Comparison of ENCODE assay signal across 15 cellular contexts in the genomic region with DNA sequence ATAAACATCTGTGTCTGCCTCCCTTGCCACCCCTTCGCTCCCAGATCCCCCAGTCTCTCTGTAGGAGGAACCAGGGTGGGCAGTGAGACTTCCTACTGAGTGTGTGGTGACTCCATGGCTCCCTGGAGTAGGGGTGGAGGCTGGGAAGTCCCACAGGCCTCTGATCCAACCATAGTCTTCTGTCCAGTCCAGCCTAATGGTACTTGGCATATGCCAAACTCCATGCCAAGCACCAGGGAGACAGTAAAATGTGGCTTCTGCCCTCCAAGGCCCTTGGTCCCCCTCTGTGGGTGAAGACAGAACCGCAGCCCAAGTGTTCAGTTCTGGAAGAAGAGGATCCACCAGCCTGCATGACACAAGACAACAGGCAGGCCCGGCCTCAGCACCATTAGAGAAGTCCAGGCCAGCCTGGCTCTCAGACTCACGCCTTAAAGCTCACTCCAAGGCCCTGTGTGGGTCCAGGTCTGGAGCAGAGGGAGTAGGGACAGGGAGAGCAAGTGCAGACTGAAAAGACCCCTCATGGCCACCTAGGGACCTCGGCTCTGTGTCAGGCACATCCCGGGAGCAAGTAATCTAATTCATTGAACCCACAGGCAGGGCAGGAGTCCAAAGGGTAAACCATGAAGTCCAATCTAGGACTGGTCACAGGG.
DNase-seq lines count a peak whose midpoint lies in the region; ATAC-seq and TF ChIP-seq lines count a peak whose summit lies in the region.
"Had no signal": no experiment of that assay in that cellular context is flagged by ENCODE, and none has a peak within 500 bp of the region (broad histone marks: within the 10 kb centered on the region; RNA-seq: fewer than 3 reads in every experiment).

No MANE protein-coding gene starts in this region.

- peak overlapping the region; percentile 54; the same call in 1 of the 2 replicates for H2AK5ac ChIP-seq in IMR-90 (ENCODE audit: low read depth, low read length)

- peaks cover 29% of the 10 kb centered on the region for H3K9me1 ChIP-seq in IMR-90 (ENCODE audit: insufficient read depth, low read length)

- intact Hi-C loops in CD8-positive, alpha-beta T cell (cut with DNase I, micrococcal nuclease) = no loop called here
- intact Hi-C loops in IMR-90 (cut with micrococcal nuclease) = no loop called here
- intact Hi-C loops in psoas muscle (cut with DNase I) = loop anchor here in 1 of 2 donors (5.0 to 10.0 kb wide), 2 partner anchors 114 to 666 kb away; a partner anchor contains a TSS
- intact Hi-C loops in activated CD4-positive, alpha-beta T cell treated with anti-CD3 and anti-CD28 coated beads, Interleukin-2, amount 10 ng/mL, durations not matched to agents 24 days and 14 days (cut with micrococcal nuclease) = loop anchor here (10.0 kb wide), 1 partner anchor 86 kb away; no protein-coding TSS in a partner anchor
- intact Hi-C loops in CD14-positive monocyte (cut with micrococcal nuclease) = no loop called here

- TF ChIP-seq RAD21 in IMR-90 (IDR thresholded peaks at IDR 0.05; ENCODE audit: low read length) = no peak

- peak overlapping the region in 1 of 2 experiments; percentile 89; a peak in 1 of 4 replicates for H4K8ac ChIP-seq in IMR-90 (ENCODE audit: low read depth in 2 of 2, low read length in 2 of 2)

- H4K20me1 ChIP-seq in IMR-90 (ENCODE audit: insufficient read depth, low read length) = peaks cover 10% of the 10 kb centered on the region
- no peaks in the 10 kb centered on the region for H4K20me1 ChIP-seq in hepatocyte (ENCODE audit: insufficient read depth, poor library complexity, severe bottlenecking)

- WGBS in IMR-90 (ENCODE audit: extremely low coverage in 2 of 2, insufficient read length in 1 of 2), 2 experiments = 67% methylated on average over 2 of the region's 6 CpGs; no CpG with 5 or more reads in 1 of the 2 experiments
- 95 to 98% (median 95%) methylated on average over 6 of the region's 6 CpGs for WGBS in psoas muscle, 3 donors
- WGBS in hepatocyte (ENCODE audit: low lambda C conversion rate, missing lambda C conversion rate) = 95% methylated on average over 6 of the region's 6 CpGs

- peak overlapping the region; percentile 72; the same call in 1 of the 2 replicates for H3K18ac ChIP-seq in IMR-90 (ENCODE audit: low read depth, low read length)

- H3K27me3 ChIP-seq in CD8-positive, alpha-beta T cell (ENCODE audit: insufficient read depth, low read length) = no peaks in the 10 kb centered on the region
- H3K27me3 ChIP-seq in IMR-90 (ENCODE audit: control insufficient read depth, insufficient read depth, low read length) (no peaks in the 10 kb centered on the region), psoas muscle (ENCODE audit: insufficient read depth in 3 of 3, low read length in 2 of 3) (no peaks in the 10 kb centered on the region), hepatocyte (no peaks in the 10 kb centered on the region)

- no peaks in the 10 kb centered on the region for H3K9me3 Mint-ChIP-seq in CD8-positive, alpha-beta T cell
- no peaks in the 10 kb centered on the region for H3K9me3 Mint-ChIP-seq in activated CD4-positive, alpha-beta T cell treated with anti-CD3 and anti-CD28 coated beads, Interleukin-2, amount 10 ng/mL, durations not matched to agents 24 days and 14 days
- H3K9me3 Mint-ChIP-seq in CD14-positive monocyte = no peaks in the 10 kb centered on the region
- H3K9me3 Mint-ChIP-seq: activated naive CD4-positive, alpha-beta T cell treated with anti-CD3 and anti-CD28 coated beads, Interleukin-2, amount 50 U/mL, for 24 hours; nephron had no signal

- CTCF ChIA-PET in CD8-positive, alpha-beta T cell (lab: Charles Lee) = interaction anchor here (1.0 kb wide), 1 partner anchor 8 kb away, joined by 4 read pairs; no protein-coding TSS in a partner anchor
- CTCF ChIA-PET in IMR-90 (lab: Yijun Ruan, JAX) = no interaction called here

- peaks cover 1% of the 10 kb centered on the region for H3K36me3 Mint-ChIP-seq in CD8-positive, alpha-beta T cell
- no peaks in the 10 kb centered on the region for H3K36me3 Mint-ChIP-seq in activated CD4-positive, alpha-beta T cell treated with anti-CD3 and anti-CD28 coated beads, Interleukin-2, amount 10 ng/mL, durations not matched to agents 24 days and 14 days (ENCODE audit: low read depth)
- H3K36me3 Mint-ChIP-seq in CD14-positive monocyte = peaks cover 3 to 4% of the 10 kb centered on the region in 2 donors
- H3K36me3 Mint-ChIP-seq: activated naive CD4-positive, alpha-beta T cell treated with anti-CD3 and anti-CD28 coated beads, Interleukin-2, amount 50 U/mL, for 24 hours had no signal

- 0 out of 4 replicates have a peak, but pooled peaks cover 0 to 4% of the 10 kb centered on the region in 2 experiments for H3K79me1 ChIP-seq in IMR-90 (ENCODE audit: low read depth in 1 of 2, low read length in 2 of 2)

- H3K14ac ChIP-seq in IMR-90 (replicated peaks; ENCODE audit: low read depth, low read length) = peak overlapping the region; percentile 74

- no peak for TF ChIP-seq CTCF in CD8-positive, alpha-beta T cell (IDR thresholded peaks at IDR 0.05)
- no peak for TF ChIP-seq CTCF in IMR-90 (conservative IDR thresholded peaks at IDR 0.05; ENCODE audit: low read depth, low read length)
- no peak for TF ChIP-seq CTCF in psoas muscle (IDR thresholded peaks at IDR 0.05)
- no peak for TF ChIP-seq CTCF in hepatocyte (IDR thresholded peaks at IDR 0.05; ENCODE audit: poor library complexity)
- no peak for TF ChIP-seq CTCF in CD14-positive monocyte (IDR thresholded peaks at IDR 0.05)

- H3K4me3 Mint-ChIP-seq in CD8-positive, alpha-beta T cell = no peak overlapping the region
- H3K4me3 Mint-ChIP-seq in activated CD4-positive, alpha-beta T cell treated with anti-CD3 and anti-CD28 coated beads, Interleukin-2, amount 10 ng/mL, durations not matched to agents 24 days and 14 days = no peak overlapping the region
- no peak overlapping the region for H3K4me3 Mint-ChIP-seq in CD14-positive monocyte
- H3K4me3 Mint-ChIP-seq: activated naive CD4-positive, alpha-beta T cell treated with anti-CD3 and anti-CD28 coated beads, Interleukin-2, amount 50 U/mL, for 24 hours; nephron had no signal

- no peak overlapping the region for H2AK9ac ChIP-seq in IMR-90 (replicated peaks; ENCODE audit: low read depth, low read length, poor library complexity)

- no peak for ATAC-seq in CD8-positive, alpha-beta T cell
- ATAC-seq in IMR-90 (ENCODE audit: low read depth) (no peak), psoas muscle (no peak)

- H3K27ac ChIP-seq in CD8-positive, alpha-beta T cell (ENCODE audit: low read depth, low read length) = no peak overlapping the region
- H3K27ac ChIP-seq in IMR-90 (ENCODE audit: insufficient read depth, low read length) (no peak overlapping the region), epithelial cell of prostate (peak overlapping the region; percentile 80), psoas muscle (peak overlapping the region; percentile 82), hepatocyte (no peak overlapping the region)

- peak overlapping the region; percentile 52 for H3K27ac Mint-ChIP-seq in CD8-positive, alpha-beta T cell
- H3K27ac Mint-ChIP-seq in activated CD4-positive, alpha-beta T cell treated with anti-CD3 and anti-CD28 coated beads, Interleukin-2, amount 10 ng/mL, durations not matched to agents 24 days and 14 days = no peak overlapping the region
- H3K27ac Mint-ChIP-seq in CD14-positive monocyte = peak overlapping the region in 1 of 7 donors; percentile 21
- H3K27ac Mint-ChIP-seq: activated naive CD4-positive, alpha-beta T cell treated with anti-CD3 and anti-CD28 coated beads, Interleukin-2, amount 50 U/mL, for 24 hours; nephron had no signal

- H4K5ac ChIP-seq in IMR-90 (ENCODE audit: low read depth, low read length) = peak overlapping the region; percentile 50; the same call in 1 of the 2 replicates

- no peak overlapping the region for H3K9ac ChIP-seq in IMR-90 (ENCODE audit: low read depth, low read length)

- peak overlapping the region; percentile 78 for H2BK120ac ChIP-seq in IMR-90 (ENCODE audit: low read depth, low read length)

- in situ Hi-C loops in IMR-90 (cut with MboI; ENCODE audit: low sequenced_read_pairs) = loop anchor here (5.0 to 10.0 kb wide), 2 partner anchors 134 to 666 kb away; no protein-coding TSS in a partner anchor

- no peak overlapping the region for H3K4me3 ChIP-seq in CD8-positive, alpha-beta T cell (ENCODE audit: low read depth, low read length)
- H3K4me3 ChIP-seq in IMR-90 (ENCODE audit: insufficient read depth, low read depth, low read length) = no peak overlapping the region
- H3K4me3 ChIP-seq in psoas muscle = no peak overlapping the region
- H3K4me3 ChIP-seq in hepatocyte = no peak overlapping the region
- H3K4me3 ChIP-seq: lung had no signal

- peak overlapping the region; percentile 51; the same call in 1 of the 3 replicates for H2BK15ac ChIP-seq in IMR-90 (ENCODE audit: low read depth, low read length)

- DNase-seq in CD8-positive, alpha-beta T cell = no peak
- DNase-seq in IMR-90 (no peak), epithelial cell of prostate (ENCODE audit: low read depth, low spot score) (no peak), psoas muscle (no peak), hepatocyte (ENCODE audit: low spot score) (no peak), erythroblast (lab: John Stamatoyannopoulos, UW) (no peak), CD14-positive monocyte (ENCODE audit: low spot score) (no peak)
- no peak for DNase-seq in activated CD4-positive, alpha-beta T cell treated with anti-CD3 and anti-CD28 coated beads, Interleukin-2, amount 10 ng/mL, durations not matched to agents 24 days and 14 days
- DNase-seq: effector memory CD4-positive, alpha-beta T cell; NCI-H1417; SHP77 treated with DMSO at 0.1 percent for 48 hours; stimulated activated CD4-positive, alpha-beta T cell treated with anti-CD3 and anti-CD28 coated beads, Interleukin-2, amount 100 ng/mL, for 48 hours had no signal

- dilution Hi-C loops in IMR-90 (cut with HindIII; ENCODE audit: low sequenced_read_pairs, unreplicated experiment) = no loop called here

- H2BK20ac ChIP-seq in IMR-90 (ENCODE audit: low read depth, low read length) = peak overlapping the region; percentile 53; the same call in 1 of the 2 replicates

- TF ChIP-seq POLR2A in IMR-90 (IDR thresholded peaks at IDR 0.05; ENCODE audit: low read depth, low read length) (no peak), erythroblast (IDR thresholded peaks at IDR 0.05; ENCODE audit: low read length) (no peak)

- no peak overlapping the region for H3K4me2 ChIP-seq in IMR-90 (ENCODE audit: low read depth, low read length)
- no peak overlapping the region for H3K4me2 ChIP-seq in hepatocyte

- H3K9me3 ChIP-seq in CD8-positive, alpha-beta T cell (ENCODE audit: low read length) = no peaks in the 10 kb centered on the region
- H3K9me3 ChIP-seq in IMR-90 (ENCODE audit: control insufficient read depth, insufficient read depth, low read length) (no peaks in the 10 kb centered on the region), psoas muscle (no peaks in the 10 kb centered on the region), hepatocyte (ENCODE audit: low read depth) (no peaks in the 10 kb centered on the region)

- H3K79me2 ChIP-seq in hepatocyte = no peaks in the 10 kb centered on the region

- H4K91ac ChIP-seq in IMR-90 (ENCODE audit: insufficient read depth, low read depth, low read length) = peak overlapping the region; percentile 44

- no peaks in the 10 kb centered on the region for H3K4me1 ChIP-seq in CD8-positive, alpha-beta T cell (ENCODE audit: insufficient read depth, low read length)
- peaks cover 25% of the 10 kb centered on the region for H3K4me1 ChIP-seq in IMR-90 (ENCODE audit: control insufficient read depth, insufficient read depth, low read length)
- peaks cover 55% of the 10 kb centered on the region for H3K4me1 ChIP-seq in psoas muscle
- H3K4me1 ChIP-seq in hepatocyte (ENCODE audit: insufficient read depth) = peaks cover 16% of the 10 kb centered on the region

- H3K56ac ChIP-seq in IMR-90 (ENCODE audit: extremely low read depth, insufficient read depth, low read length) = no peak overlapping the region

- peaks cover 2% of the 10 kb centered on the region for H3K27me3 Mint-ChIP-seq in CD8-positive, alpha-beta T cell (ENCODE audit: low read depth)
- H3K27me3 Mint-ChIP-seq in activated CD4-positive, alpha-beta T cell treated with anti-CD3 and anti-CD28 coated beads, Interleukin-2, amount 10 ng/mL, durations not matched to agents 24 days and 14 days = peaks cover 3% of the 10 kb centered on the region
- peaks cover 4 to 8% (median 6%) of the 10 kb centered on the region in 3 donors for H3K27me3 Mint-ChIP-seq in CD14-positive monocyte (ENCODE audit: low read depth in 3 of 3)
- H3K27me3 Mint-ChIP-seq: activated naive CD4-positive, alpha-beta T cell treated with anti-CD3 and anti-CD28 coated beads, Interleukin-2, amount 50 U/mL, for 24 hours had no signal

- H2AFZ ChIP-seq in IMR-90 (replicated peaks; ENCODE audit: low read length, poor library complexity) = peak overlapping the region; percentile 67
- H2AFZ ChIP-seq in hepatocyte = no peak overlapping the region

- peak overlapping the region; percentile 64 for H2BK5ac ChIP-seq in IMR-90 (ENCODE audit: low read depth, low read length, poor library complexity, severe bottlenecking)

- H3K9me2 ChIP-seq in hepatocyte (replicated peaks; ENCODE audit: insufficient read depth) = no peaks in the 10 kb centered on the region

- BruUV-seq in IMR-90 (replicated peaks; lab: Mats Ljungman, UMichigan) = no TSS peak

- no peak overlapping the region for H3K23ac ChIP-seq in IMR-90 (ENCODE audit: low read depth, low read length)

- H3K4ac ChIP-seq in IMR-90 (ENCODE audit: low read depth, low read length) = peak overlapping the region; percentile 83

- H3K36me3 ChIP-seq in CD8-positive, alpha-beta T cell (ENCODE audit: insufficient read depth, low read length) = no peaks in the 10 kb centered on the region
- no peaks in the 10 kb centered on the region for H3K36me3 ChIP-seq in IMR-90 (ENCODE audit: control insufficient read depth, insufficient read depth, low read length)
- H3K36me3 ChIP-seq in psoas muscle (ENCODE audit: insufficient read depth in 1 of 2, low read depth in 1 of 2) = peaks cover 0 to 7% of the 10 kb centered on the region in 2 donors
- no peaks in the 10 kb centered on the region for H3K36me3 ChIP-seq in hepatocyte (replicated peaks; ENCODE audit: insufficient read depth, low read depth)

- POLR2A ChIA-PET in CD8-positive, alpha-beta T cell (lab: Charles Lee) = no interaction called here
- POLR2A ChIA-PET in IMR-90 (lab: Charles Lee; ENCODE audit: unreplicated experiment) = no interaction called here

- H3K4me1 Mint-ChIP-seq in CD8-positive, alpha-beta T cell (ENCODE audit: low read depth) = no peaks in the 10 kb centered on the region
- H3K4me1 Mint-ChIP-seq in activated CD4-positive, alpha-beta T cell treated with anti-CD3 and anti-CD28 coated beads, Interleukin-2, amount 10 ng/mL, durations not matched to agents 24 days and 14 days = no peaks in the 10 kb centered on the region
- H3K4me1 Mint-ChIP-seq in CD14-positive monocyte = peaks cover 13% of the 10 kb centered on the region
- H3K4me1 Mint-ChIP-seq: activated naive CD4-positive, alpha-beta T cell treated with anti-CD3 and anti-CD28 coated beads, Interleukin-2, amount 50 U/mL, for 24 hours had no signal

Comparison
In these comparisons a context has a peak if more than half of its experiments do, and no peak if none do; other contexts are left out.
1. H3K27ac ChIP-seq: peak in epithelial cell of prostate (single experiment) and psoas muscle (single experiment); none in CD8-positive, alpha-beta T cell (single experiment), IMR-90 (single experiment) and hepatocyte (single experiment).